Comparison of ENCODE assay signal across 1 cellular context in the genomic region with DNA sequence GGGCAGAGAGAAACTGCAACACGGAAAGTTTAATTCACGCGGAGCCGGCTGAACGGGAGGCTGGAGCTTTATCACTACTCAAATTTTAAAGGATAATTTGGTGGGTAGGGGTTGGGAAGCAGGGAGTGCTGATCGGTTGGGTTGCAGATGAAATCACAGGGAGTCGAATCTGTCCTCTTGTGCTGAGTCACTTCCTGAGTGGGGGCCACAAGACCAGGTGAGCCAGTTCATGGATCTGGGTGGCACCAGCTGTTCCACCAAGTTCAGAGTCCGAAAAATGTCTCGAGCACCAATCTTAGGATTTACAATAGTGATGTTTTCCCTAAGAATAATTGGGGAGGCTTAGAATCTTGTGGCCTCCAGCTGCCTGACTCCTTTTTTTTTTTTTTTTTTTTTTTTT.
TF ChIP-seq lines count a peak whose summit lies in the region.

No MANE protein-coding gene starts in this region.

TF ChIP-seq in H1, 55 proteins besides CTCF, POLR2A, EP300 and RAD21:
- TF ChIP-seq, protein P1, sequence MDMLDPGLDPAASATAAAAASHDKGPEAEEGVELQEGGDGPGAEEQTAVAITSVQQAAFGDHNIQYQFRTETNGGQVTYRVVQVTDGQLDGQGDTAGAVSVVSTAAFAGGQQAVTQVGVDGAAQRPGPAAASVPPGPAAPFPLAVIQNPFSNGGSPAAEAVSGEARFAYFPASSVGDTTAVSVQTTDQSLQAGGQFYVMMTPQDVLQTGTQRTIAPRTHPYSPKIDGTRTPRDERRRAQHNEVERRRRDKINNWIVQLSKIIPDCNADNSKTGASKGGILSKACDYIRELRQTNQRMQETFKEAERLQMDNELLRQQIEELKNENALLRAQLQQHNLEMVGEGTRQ (IDR thresholded peaks at IDR 0.05; ENCODE audit: low read length) = no peak
- TF ChIP-seq POLR2AphosphoS5 (IDR thresholded peaks at IDR 0.05; ENCODE audit: low read depth, low read length) (no peak), SUZ12 (IDR thresholded peaks at IDR 0.05; ENCODE audit: low read length) (no peak), KDM5A (IDR thresholded peaks at IDR 0.05; ENCODE audit: low read length) (no peak), FOSL1 (IDR thresholded peaks at IDR 0.05; ENCODE audit: insufficient read depth, low read depth, low read length) (no peak), BACH1 (IDR thresholded peaks at IDR 0.05; ENCODE audit: low read length) (no peak), SP1 (IDR thresholded peaks at IDR 0.05; ENCODE audit: low read depth, low read length) (no peak), MAFK (IDR thresholded peaks at IDR 0.05; ENCODE audit: low read depth, low read length) (no peak), CBX8 (IDR thresholded peaks at IDR 0.05; ENCODE audit: borderline replicate concordance, low read depth, low read length) (no peak), NRF1 (IDR thresholded peaks at IDR 0.05; ENCODE audit: low read depth, low read length) (no peak), HDAC6 (IDR thresholded peaks at IDR 0.05; ENCODE audit: low read depth, low read length) (no peak), TAF1 (IDR thresholded peaks at IDR 0.05; ENCODE audit: low read depth, low read length) (no peak), SRF (IDR thresholded peaks at IDR 0.05; ENCODE audit: low read depth, low read length) (no peak)
- TF ChIP-seq, protein P2, sequence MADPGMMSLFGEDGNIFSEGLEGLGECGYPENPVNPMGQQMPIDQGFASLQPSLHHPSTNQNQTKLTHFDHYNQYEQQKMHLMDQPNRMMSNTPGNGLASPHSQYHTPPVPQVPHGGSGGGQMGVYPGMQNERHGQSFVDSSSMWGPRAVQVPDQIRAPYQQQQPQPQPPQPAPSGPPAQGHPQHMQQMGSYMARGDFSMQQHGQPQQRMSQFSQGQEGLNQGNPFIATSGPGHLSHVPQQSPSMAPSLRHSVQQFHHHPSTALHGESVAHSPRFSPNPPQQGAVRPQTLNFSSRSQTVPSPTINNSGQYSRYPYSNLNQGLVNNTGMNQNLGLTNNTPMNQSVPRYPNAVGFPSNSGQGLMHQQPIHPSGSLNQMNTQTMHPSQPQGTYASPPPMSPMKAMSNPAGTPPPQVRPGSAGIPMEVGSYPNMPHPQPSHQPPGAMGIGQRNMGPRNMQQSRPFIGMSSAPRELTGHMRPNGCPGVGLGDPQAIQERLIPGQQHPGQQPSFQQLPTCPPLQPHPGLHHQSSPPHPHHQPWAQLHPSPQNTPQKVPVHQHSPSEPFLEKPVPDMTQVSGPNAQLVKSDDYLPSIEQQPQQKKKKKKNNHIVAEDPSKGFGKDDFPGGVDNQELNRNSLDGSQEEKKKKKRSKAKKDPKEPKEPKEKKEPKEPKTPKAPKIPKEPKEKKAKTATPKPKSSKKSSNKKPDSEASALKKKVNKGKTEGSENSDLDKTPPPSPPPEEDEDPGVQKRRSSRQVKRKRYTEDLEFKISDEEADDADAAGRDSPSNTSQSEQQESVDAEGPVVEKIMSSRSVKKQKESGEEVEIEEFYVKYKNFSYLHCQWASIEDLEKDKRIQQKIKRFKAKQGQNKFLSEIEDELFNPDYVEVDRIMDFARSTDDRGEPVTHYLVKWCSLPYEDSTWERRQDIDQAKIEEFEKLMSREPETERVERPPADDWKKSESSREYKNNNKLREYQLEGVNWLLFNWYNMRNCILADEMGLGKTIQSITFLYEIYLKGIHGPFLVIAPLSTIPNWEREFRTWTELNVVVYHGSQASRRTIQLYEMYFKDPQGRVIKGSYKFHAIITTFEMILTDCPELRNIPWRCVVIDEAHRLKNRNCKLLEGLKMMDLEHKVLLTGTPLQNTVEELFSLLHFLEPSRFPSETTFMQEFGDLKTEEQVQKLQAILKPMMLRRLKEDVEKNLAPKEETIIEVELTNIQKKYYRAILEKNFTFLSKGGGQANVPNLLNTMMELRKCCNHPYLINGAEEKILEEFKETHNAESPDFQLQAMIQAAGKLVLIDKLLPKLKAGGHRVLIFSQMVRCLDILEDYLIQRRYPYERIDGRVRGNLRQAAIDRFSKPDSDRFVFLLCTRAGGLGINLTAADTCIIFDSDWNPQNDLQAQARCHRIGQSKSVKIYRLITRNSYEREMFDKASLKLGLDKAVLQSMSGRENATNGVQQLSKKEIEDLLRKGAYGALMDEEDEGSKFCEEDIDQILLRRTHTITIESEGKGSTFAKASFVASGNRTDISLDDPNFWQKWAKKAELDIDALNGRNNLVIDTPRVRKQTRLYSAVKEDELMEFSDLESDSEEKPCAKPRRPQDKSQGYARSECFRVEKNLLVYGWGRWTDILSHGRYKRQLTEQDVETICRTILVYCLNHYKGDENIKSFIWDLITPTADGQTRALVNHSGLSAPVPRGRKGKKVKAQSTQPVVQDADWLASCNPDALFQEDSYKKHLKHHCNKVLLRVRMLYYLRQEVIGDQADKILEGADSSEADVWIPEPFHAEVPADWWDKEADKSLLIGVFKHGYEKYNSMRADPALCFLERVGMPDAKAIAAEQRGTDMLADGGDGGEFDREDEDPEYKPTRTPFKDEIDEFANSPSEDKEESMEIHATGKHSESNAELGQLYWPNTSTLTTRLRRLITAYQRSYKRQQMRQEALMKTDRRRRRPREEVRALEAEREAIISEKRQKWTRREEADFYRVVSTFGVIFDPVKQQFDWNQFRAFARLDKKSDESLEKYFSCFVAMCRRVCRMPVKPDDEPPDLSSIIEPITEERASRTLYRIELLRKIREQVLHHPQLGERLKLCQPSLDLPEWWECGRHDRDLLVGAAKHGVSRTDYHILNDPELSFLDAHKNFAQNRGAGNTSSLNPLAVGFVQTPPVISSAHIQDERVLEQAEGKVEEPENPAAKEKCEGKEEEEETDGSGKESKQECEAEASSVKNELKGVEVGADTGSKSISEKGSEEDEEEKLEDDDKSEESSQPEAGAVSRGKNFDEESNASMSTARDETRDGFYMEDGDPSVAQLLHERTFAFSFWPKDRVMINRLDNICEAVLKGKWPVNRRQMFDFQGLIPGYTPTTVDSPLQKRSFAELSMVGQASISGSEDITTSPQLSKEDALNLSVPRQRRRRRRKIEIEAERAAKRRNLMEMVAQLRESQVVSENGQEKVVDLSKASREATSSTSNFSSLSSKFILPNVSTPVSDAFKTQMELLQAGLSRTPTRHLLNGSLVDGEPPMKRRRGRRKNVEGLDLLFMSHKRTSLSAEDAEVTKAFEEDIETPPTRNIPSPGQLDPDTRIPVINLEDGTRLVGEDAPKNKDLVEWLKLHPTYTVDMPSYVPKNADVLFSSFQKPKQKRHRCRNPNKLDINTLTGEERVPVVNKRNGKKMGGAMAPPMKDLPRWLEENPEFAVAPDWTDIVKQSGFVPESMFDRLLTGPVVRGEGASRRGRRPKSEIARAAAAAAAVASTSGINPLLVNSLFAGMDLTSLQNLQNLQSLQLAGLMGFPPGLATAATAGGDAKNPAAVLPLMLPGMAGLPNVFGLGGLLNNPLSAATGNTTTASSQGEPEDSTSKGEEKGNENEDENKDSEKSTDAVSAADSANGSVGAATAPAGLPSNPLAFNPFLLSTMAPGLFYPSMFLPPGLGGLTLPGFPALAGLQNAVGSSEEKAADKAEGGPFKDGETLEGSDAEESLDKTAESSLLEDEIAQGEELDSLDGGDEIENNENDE (IDR thresholded peaks at IDR 0.05; ENCODE audit: insufficient replicate concordance, low read length) = no peak
- TF ChIP-seq, protein P3, sequence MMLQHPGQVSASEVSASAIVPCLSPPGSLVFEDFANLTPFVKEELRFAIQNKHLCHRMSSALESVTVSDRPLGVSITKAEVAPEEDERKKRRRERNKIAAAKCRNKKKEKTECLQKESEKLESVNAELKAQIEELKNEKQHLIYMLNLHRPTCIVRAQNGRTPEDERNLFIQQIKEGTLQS (IDR thresholded peaks at IDR 0.05; ENCODE audit: insufficient read depth, low read depth, low read length) = no peak
